ENCODE assay signal across 16 cellular contexts in the genomic region with DNA sequence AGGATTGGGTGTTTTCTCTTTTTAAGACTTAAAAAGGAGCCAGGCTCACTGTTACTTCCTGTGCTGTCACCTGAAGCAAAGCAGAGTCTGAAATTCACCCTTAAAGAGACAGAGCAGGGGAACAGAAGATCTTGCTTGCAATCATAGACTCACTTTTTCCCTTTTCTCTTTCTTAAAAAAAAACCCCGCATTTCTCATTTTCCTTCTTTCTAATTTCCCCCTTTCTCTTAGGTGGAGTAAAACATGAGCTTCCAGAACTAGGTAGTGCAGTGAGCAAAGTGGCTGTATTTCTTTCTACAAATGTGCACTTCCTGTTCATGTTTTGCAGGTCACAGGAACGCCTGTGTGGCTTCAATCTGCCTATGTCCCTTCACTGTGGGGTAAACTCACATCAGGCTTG.
DNase-seq lines count a peak whose midpoint lies in the region; ATAC-seq and TF ChIP-seq lines count a peak whose summit lies in the region.
"Had no signal": no experiment of that assay in that cellular context is flagged by ENCODE, and none has a peak within 500 bp of the region (broad histone marks: within the 10 kb centered on the region; RNA-seq: fewer than 3 reads in every experiment).

No MANE protein-coding gene starts in this region.

- H3K4me1 ChIP-seq in naive thymus-derived CD4-positive, alpha-beta T cell (ENCODE audit: control insufficient read depth in 2 of 2, insufficient read depth in 2 of 2, low read length in 2 of 2): peaks cover 22 to 61% of the 10 kb centered on the region in 2 donors
- H3K4me1 ChIP-seq: colonic mucosa had no signal

- peak overlapping the region; percentile 80 for H3K27ac Mint-ChIP-seq in T-helper 2 cell treated with Interferon-gamma antibody and Interleukin-4, amounts not matched to agents 5 μg/mL and 100 μg/mL, for 36 hours
- peak overlapping the region in 3 of 9 donors; percentile 84 to 95 (median 87) for H3K27ac Mint-ChIP-seq in naive thymus-derived CD4-positive, alpha-beta T cell
- H3K27ac Mint-ChIP-seq: HFFc6 had no signal

- no peaks in the 10 kb centered on the region for H3K36me3 ChIP-seq in GM06990 (ENCODE audit: control insufficient read depth, insufficient read depth, low read length)
- no peaks in the 10 kb centered on the region for H3K36me3 ChIP-seq in naive thymus-derived CD4-positive, alpha-beta T cell (ENCODE audit: control insufficient read depth in 2 of 3, insufficient read depth in 3 of 3, low read length in 3 of 3)
- H3K36me3 ChIP-seq: colonic mucosa had no signal

- no peaks in the 10 kb centered on the region for H3K9me3 ChIP-seq in naive thymus-derived CD4-positive, alpha-beta T cell (ENCODE audit: control insufficient read depth in 2 of 3, low read length in 3 of 3)
- H3K9me3 ChIP-seq: colonic mucosa had no signal

- no peak overlapping the region for H3K4me3 ChIP-seq in GM06990 (replicated peaks; ENCODE audit: low read depth, low read length)
- peak overlapping the region; percentile 10 for H3K4me3 ChIP-seq in naive thymus-derived CD4-positive, alpha-beta T cell (ENCODE audit: low read length)
- H3K4me3 ChIP-seq: colonic mucosa, SK-N-MC had no signal

- peaks cover 2% of the 10 kb centered on the region for H3K36me3 Mint-ChIP-seq in T-helper 2 cell treated with Interferon-gamma antibody and Interleukin-4, amounts not matched to agents 5 μg/mL and 100 μg/mL, for 36 hours (ENCODE audit: low read depth)
- H3K36me3 Mint-ChIP-seq in naive thymus-derived CD4-positive, alpha-beta T cell: peaks cover 0 to 9% (median 0%) of the 10 kb centered on the region in 5 donors

- H3K27me3 ChIP-seq in GM06990 (replicated peaks; ENCODE audit: control insufficient read depth, insufficient read depth, low read length): no peaks in the 10 kb centered on the region
- H3K27me3 ChIP-seq in naive thymus-derived CD4-positive, alpha-beta T cell (ENCODE audit: control insufficient read depth in 2 of 2, insufficient read depth in 2 of 2, low read length in 2 of 2): no peaks in the 10 kb centered on the region
- H3K27me3 ChIP-seq: colonic mucosa had no signal

- peak overlapping the region; percentile 63 for H3K27ac ChIP-seq in naive thymus-derived CD4-positive, alpha-beta T cell (ENCODE audit: low read depth, low read length)
- H3K27ac ChIP-seq: colonic mucosa, SK-N-MC had no signal

- intact Hi-C loops in naive thymus-derived CD4-positive, alpha-beta T cell (cut with micrococcal nuclease): loop anchor here (1.0 to 10.0 kb wide), 12 partner anchors 17 to 590 kb away; a partner anchor contains a TSS
- intact Hi-C loops in left colon (cut with DNase I, micrococcal nuclease): no loop called here

- ATAC-seq in GM21390 (IDR thresholded peaks at IDR 0.05; ENCODE audit: unreplicated experiment) (peak; percentile 58), left colon (no peak)
- ATAC-seq in naive thymus-derived CD4-positive, alpha-beta T cell: peak; percentile 80

- DNase-seq in GM06990 (ENCODE audit: extremely low read depth, insufficient read length) (peak; percentile 33), GM03348 (ENCODE audit: low spot score) (no peak), NK-92 (lab: John Stamatoyannopoulos, UW; ENCODE audit: unreplicated experiment) (no peak), superior temporal gyrus (ENCODE audit: extremely low spot score) (no peak), left colon (no peak)
- no peak for DNase-seq in T-helper 2 cell treated with Interferon-gamma antibody and Interleukin-4, amounts not matched to agents 5 μg/mL and 100 μg/mL, for 36 hours (ENCODE audit: low spot score)
- DNase-seq in naive thymus-derived CD4-positive, alpha-beta T cell: peak in 6 of 9 donors; percentile 40 to 63 (median 56)
- DNase-seq: activated CD4-positive, CD25-positive, alpha-beta regulatory T cell treated with anti-CD3 and anti-CD28 coated beads, Interleukin-2, amount 50 U/mL, for 72 hours; colonic mucosa; COR-L47; HFFc6; NCI-H1694 treated with DMSO at 0.1 percent for 48 hours; NCI-H82; retina had no signal

- CTCF ChIA-PET in naive thymus-derived CD4-positive, alpha-beta T cell (lab: Charles Lee): interaction anchor here (1.8 to 2.3 kb wide), 2 partner anchors 589 to 803 kb away, joined by 9 to 10 read pairs; a partner anchor contains a TSS

- H3K4me3 Mint-ChIP-seq in T-helper 2 cell treated with Interferon-gamma antibody and Interleukin-4, amounts not matched to agents 5 μg/mL and 100 μg/mL, for 36 hours: peak overlapping the region; percentile 53
- peak overlapping the region in 5 of 10 donors; percentile 34 to 90 (median 73) for H3K4me3 Mint-ChIP-seq in naive thymus-derived CD4-positive, alpha-beta T cell
- H3K4me3 Mint-ChIP-seq: HFFc6 had no signal

- no peak for TF ChIP-seq CTCF in GM06990 (IDR thresholded peaks at IDR 0.05; ENCODE audit: insufficient read depth, low read length, poor library complexity, severe bottlenecking)

- peaks cover 10% of the 10 kb centered on the region for H3K9me3 Mint-ChIP-seq in T-helper 2 cell treated with Interferon-gamma antibody and Interleukin-4, amounts not matched to agents 5 μg/mL and 100 μg/mL, for 36 hours
- H3K9me3 Mint-ChIP-seq in naive thymus-derived CD4-positive, alpha-beta T cell: peaks cover 0 to 8% (median 0%) of the 10 kb centered on the region in 11 donors

- POLR2A ChIA-PET in naive thymus-derived CD4-positive, alpha-beta T cell (lab: Charles Lee): interaction anchor here (0.6 to 1.0 kb wide), 6 partner anchors 13 to 590 kb away, joined by 3 to 5 read pairs (median 3); no protein-coding TSS in a partner anchor

- peaks cover 10% of the 10 kb centered on the region for H3K4me1 Mint-ChIP-seq in T-helper 2 cell treated with Interferon-gamma antibody and Interleukin-4, amounts not matched to agents 5 μg/mL and 100 μg/mL, for 36 hours (ENCODE audit: low read depth)
- peaks cover 0 to 22% (median 0%) of the 10 kb centered on the region in 7 donors for H3K4me1 Mint-ChIP-seq in naive thymus-derived CD4-positive, alpha-beta T cell

- peaks cover 4% of the 10 kb centered on the region for H3K27me3 Mint-ChIP-seq in T-helper 2 cell treated with Interferon-gamma antibody and Interleukin-4, amounts not matched to agents 5 μg/mL and 100 μg/mL, for 36 hours (ENCODE audit: low read depth)
- no peaks in the 10 kb centered on the region for H3K27me3 Mint-ChIP-seq in naive thymus-derived CD4-positive, alpha-beta T cell

Comparison
In these comparisons a context has a peak if more than half of its experiments do, and no peak if none do; other contexts are left out.
1. DNase-seq: peak in GM06990 (single experiment) and naive thymus-derived CD4-positive, alpha-beta T cell (6 of 9); none in T-helper 2 cell treated with Interferon-gamma antibody and Interleukin-4, amounts not matched to agents 5 μg/mL and 100 μg/mL, for 36 hours (single experiment), GM03348 (single experiment), NK-92 (single experiment), superior temporal gyrus (single experiment) and left colon (0 of 2).
2. intact Hi-C loops: an anchor here in naive thymus-derived CD4-positive, alpha-beta T cell (1.0 to 10.0 kb wide); none called in left colon.